17 cellular contexts compared by ENCODE assay signal in genomic region chr9:94906181-94906580, GRCh38.
"Had no signal": no experiment of that assay in that cellular context is flagged by ENCODE, and none has a peak within 500 bp of the region (broad histone marks: within the 10 kb centered on the region; RNA-seq: fewer than 3 reads in every experiment).

No MANE protein-coding gene starts in this region.

- H3K27ac ChIP-seq: foreskin keratinocyte, neutrophil, right atrium auricular region, transverse colon had no signal

- H3K4me3 Mint-ChIP-seq: dendritic cell treated with granulocyte-macrophage colony-stimulating factor and Interleukin-4, amounts not matched to agents 40 ng/mL and 50 ng/mL, for 4 days; endodermal cell; naive thymus-derived CD8-positive, alpha-beta T cell had no signal

- DNase-seq: effector CD4-positive, alpha-beta T cell; endodermal cell; erythroblast; foreskin keratinocyte; kidney; left colon; left ventricle myocardium superior; mammary epithelial cell; naive thymus-derived CD8-positive, alpha-beta T cell; sigmoid colon; stimulated activated CD4-positive, alpha-beta T cell treated with anti-CD3 and anti-CD28 coated beads, Interleukin-2, amount 100 ng/mL, for 24 hours; stimulated activated naive CD4-positive, alpha-beta T cell treated with Interleukin-2 at 50 U/mL for 16 hours; testis; transverse colon had no signal

- H3K9me3 ChIP-seq: neutrophil, right atrium auricular region, sigmoid colon, testis, transverse colon had no signal

- H3K27me3 Mint-ChIP-seq: dendritic cell treated with granulocyte-macrophage colony-stimulating factor and Interleukin-4, amounts not matched to agents 40 ng/mL and 50 ng/mL, for 4 days; naive thymus-derived CD8-positive, alpha-beta T cell had no signal

- H3K27ac Mint-ChIP-seq: dendritic cell treated with granulocyte-macrophage colony-stimulating factor and Interleukin-4, amounts not matched to agents 40 ng/mL and 50 ng/mL, for 4 days; endodermal cell; naive thymus-derived CD8-positive, alpha-beta T cell had no signal

- H3K9me3 Mint-ChIP-seq: dendritic cell treated with granulocyte-macrophage colony-stimulating factor and Interleukin-4, amounts not matched to agents 40 ng/mL and 50 ng/mL, for 4 days; endodermal cell; naive thymus-derived CD8-positive, alpha-beta T cell had no signal

- H3K27me3 ChIP-seq: foreskin keratinocyte, neutrophil, right atrium auricular region, sigmoid colon, testis, transverse colon had no signal
